In the genomic region with DNA sequence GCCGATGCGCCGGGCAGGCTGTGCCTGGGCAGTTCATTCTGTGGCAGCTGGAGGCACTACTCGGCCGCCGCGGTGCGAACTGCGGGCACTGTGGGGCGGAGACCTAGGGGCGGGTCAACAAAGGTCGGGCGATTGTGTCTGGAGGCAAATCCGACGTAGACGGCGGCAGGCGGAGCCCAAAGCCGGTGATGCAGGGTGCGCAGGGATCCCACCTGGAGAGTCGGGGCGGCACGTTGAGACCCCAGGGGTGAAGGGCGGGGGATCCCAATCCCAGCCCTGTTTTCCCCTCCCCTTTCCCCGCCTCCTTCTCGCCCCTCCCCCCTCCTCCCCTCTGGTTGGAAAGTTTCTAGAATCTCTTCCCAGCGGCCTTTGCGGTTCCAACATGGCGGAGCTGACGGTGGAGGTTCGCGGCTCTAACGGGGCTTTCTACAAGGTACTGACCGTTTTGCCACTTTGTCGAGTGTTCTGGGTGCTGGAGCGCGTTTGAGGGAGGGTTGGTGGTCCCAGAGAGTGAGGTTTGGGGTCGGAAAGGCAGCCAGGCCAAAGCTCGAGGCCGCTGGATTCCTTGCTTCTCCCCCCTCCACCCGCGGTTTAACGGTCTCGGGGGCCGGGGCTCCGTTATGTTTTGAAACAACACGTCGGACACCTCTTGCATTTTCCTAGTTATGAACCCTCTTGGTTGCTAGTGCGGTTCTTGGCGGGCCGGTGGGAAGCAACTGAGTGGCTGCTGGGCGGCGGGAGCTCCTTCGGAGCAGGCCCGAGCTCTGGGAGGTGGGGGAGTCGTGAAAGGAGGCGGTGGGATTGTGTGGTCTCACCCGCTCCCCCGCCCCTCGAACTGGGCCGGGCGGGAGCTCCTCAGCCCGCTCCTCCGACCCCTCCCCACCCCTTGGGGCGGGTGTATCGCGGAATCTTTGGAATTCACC, we compare ENCODE assay signal across 1 cellular context.
A peak's percentile ranks its signal among the peaks of the same experiment; 100 is the strongest.
TF ChIP-seq lines count a peak whose summit lies in the region.

A gene (plus strand): TSS at position 367 of the 923 bp plus-strand sequence. CDS start 16 bp downstream, at position 383.

TF ChIP-seq in HCT116, 20 proteins besides CTCF, POLR2A, EP300 and RAD21 (continued from another document):
- TF ChIP-seq, protein P1, sequence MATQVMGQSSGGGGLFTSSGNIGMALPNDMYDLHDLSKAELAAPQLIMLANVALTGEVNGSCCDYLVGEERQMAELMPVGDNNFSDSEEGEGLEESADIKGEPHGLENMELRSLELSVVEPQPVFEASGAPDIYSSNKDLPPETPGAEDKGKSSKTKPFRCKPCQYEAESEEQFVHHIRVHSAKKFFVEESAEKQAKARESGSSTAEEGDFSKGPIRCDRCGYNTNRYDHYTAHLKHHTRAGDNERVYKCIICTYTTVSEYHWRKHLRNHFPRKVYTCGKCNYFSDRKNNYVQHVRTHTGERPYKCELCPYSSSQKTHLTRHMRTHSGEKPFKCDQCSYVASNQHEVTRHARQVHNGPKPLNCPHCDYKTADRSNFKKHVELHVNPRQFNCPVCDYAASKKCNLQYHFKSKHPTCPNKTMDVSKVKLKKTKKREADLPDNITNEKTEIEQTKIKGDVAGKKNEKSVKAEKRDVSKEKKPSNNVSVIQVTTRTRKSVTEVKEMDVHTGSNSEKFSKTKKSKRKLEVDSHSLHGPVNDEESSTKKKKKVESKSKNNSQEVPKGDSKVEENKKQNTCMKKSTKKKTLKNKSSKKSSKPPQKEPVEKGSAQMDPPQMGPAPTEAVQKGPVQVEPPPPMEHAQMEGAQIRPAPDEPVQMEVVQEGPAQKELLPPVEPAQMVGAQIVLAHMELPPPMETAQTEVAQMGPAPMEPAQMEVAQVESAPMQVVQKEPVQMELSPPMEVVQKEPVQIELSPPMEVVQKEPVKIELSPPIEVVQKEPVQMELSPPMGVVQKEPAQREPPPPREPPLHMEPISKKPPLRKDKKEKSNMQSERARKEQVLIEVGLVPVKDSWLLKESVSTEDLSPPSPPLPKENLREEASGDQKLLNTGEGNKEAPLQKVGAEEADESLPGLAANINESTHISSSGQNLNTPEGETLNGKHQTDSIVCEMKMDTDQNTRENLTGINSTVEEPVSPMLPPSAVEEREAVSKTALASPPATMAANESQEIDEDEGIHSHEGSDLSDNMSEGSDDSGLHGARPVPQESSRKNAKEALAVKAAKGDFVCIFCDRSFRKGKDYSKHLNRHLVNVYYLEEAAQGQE (IDR thresholded peaks at IDR 0.05; ENCODE audit: low read depth) = no peak
- TF ChIP-seq SRF (IDR thresholded peaks at IDR 0.05; ENCODE audit: low read depth) (no peak), TCF7L2 (IDR thresholded peaks at IDR 0.05; ENCODE audit: borderline replicate concordance, extremely low read depth, insufficient read depth, insufficient read length) (peak; percentile 26), SP1 (IDR thresholded peaks at IDR 0.05; ENCODE audit: low read depth) (peak; percentile 33; the same call in 1 of the 2 replicates), CBX3 (IDR thresholded peaks at IDR 0.05; ENCODE audit: low read depth) (peak; percentile 54; the same call in 1 of the 2 replicates), SIN3A (IDR thresholded peaks at IDR 0.05; ENCODE audit: low read depth) (peak; percentile 45; the same call in 1 of the 2 replicates)
- TF ChIP-seq, protein P2, sequence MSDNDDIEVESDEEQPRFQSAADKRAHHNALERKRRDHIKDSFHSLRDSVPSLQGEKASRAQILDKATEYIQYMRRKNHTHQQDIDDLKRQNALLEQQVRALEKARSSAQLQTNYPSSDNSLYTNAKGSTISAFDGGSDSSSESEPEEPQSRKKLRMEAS (IDR thresholded peaks at IDR 0.05) = peak; percentile 35; the same call in 1 of the 2 replicates
